Comparison of ENCODE assay signal across 8 cellular contexts in the genomic region with DNA sequence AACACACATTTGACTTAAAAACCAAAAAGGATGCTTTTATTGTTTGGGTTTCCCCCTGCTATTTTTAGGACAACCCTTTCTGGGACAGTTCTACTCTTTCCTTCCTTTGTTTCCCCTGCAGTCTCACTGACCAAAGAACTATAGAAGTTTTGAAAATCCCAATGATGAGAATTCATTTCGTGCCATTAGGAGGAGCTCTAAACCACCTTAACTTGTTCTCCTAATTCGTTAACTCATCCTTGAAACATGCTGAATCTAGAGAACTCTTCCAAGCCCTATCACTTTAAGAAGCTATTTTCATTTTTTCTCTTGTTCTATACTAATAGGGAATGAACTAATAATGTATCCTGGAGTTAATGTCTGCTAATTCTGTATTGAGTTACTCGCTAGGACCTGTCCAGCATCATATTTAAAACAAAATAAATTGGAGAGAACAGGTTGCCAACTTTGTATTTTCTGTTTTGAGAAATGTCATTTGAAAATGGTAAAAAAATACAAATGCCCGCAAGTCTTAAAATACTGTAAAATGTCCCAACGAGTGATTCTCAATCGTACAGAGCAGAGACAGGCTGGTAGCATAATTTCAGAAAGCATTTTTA.
DNase-seq lines count a peak whose midpoint lies in the region; ATAC-seq and TF ChIP-seq lines count a peak whose summit lies in the region.

No MANE protein-coding gene starts in this region.

- no peak overlapping the region for H2AFZ ChIP-seq in SK-N-SH (ENCODE audit: low read depth)
- H2AFZ ChIP-seq in fibroblast of lung (ENCODE audit: low read length) = no peak overlapping the region

- peaks cover 8% of the 10 kb centered on the region for H3F3A ChIP-seq in SK-N-SH (replicated peaks; ENCODE audit: insufficient read depth)

- no peaks in the 10 kb centered on the region for H3K9me2 ChIP-seq in SK-N-SH

- H3K36me3 ChIP-seq in SK-N-SH (replicated peaks in 1 of 2; ENCODE audit: control insufficient read depth in 1 of 2, insufficient read depth in 2 of 2, low read length in 1 of 2) (peaks cover 40 to 59% of the 10 kb centered on the region in 2 experiments), fibroblast of lung (ENCODE audit: control insufficient read depth, insufficient read depth, low read length) (no peaks in the 10 kb centered on the region)

- H3K4me3 Mint-ChIP-seq in neural crest cell = no peak overlapping the region

- H3K4me1 ChIP-seq in SK-N-SH (ENCODE audit: control insufficient read depth in 1 of 2, insufficient read depth in 2 of 2, low read depth in 1 of 2, low read length in 1 of 2) (peaks cover 2 to 4% of the 10 kb centered on the region in 2 experiments; a peak in 2 of 4 replicates), fibroblast of lung (ENCODE audit: control insufficient read depth, extremely low read depth, insufficient read depth, low read length) (no peaks in the 10 kb centered on the region)

- H3K9me3 Mint-ChIP-seq in neural crest cell = no peaks in the 10 kb centered on the region

- POLR2A ChIA-PET in SK-N-SH (lab: Yijun Ruan, JAX) = no interaction called here

- no peak overlapping the region for H3K4me3 ChIP-seq in Jurkat, Clone E6-1 (ENCODE audit: low read length)
- H3K4me3 ChIP-seq in SK-N-SH (ENCODE audit: low read depth in 2 of 2, low read length in 1 of 2) (no peak overlapping the region), fibroblast of lung (replicated peaks in 1 of 4; ENCODE audit: control extremely low read depth in 1 of 4, insufficient read depth in 1 of 4, low read depth in 3 of 4, low read length in 4 of 4) (no peak overlapping the region)

- H3K4me1 Mint-ChIP-seq in neural crest cell = peaks cover 5% of the 10 kb centered on the region

- no peaks in the 10 kb centered on the region for H3K79me2 ChIP-seq in SK-N-SH (ENCODE audit: insufficient read depth)
- no peaks in the 10 kb centered on the region for H3K79me2 ChIP-seq in fibroblast of lung (ENCODE audit: control insufficient read depth, insufficient read depth, low read length)

- H3K4me2 ChIP-seq in SK-N-SH = no peak overlapping the region
- no peak overlapping the region for H3K4me2 ChIP-seq in fibroblast of lung (ENCODE audit: extremely low read depth, insufficient read depth, low read length)

- no peak overlapping the region for H3K9ac ChIP-seq in SK-N-SH
- no peak overlapping the region for H3K9ac ChIP-seq in fibroblast of lung (ENCODE audit: insufficient read depth, low read length)

- peak; percentile 86 for TF ChIP-seq RAD21 in SK-N-SH (IDR thresholded peaks at IDR 0.05; ENCODE audit: low read length)

- 67% methylated on average over 6 of the region's 6 CpGs for WGBS in SK-N-SH (ENCODE audit: low lambda C conversion rate)

- ATAC-seq in GM19023 (IDR thresholded peaks at IDR 0.05; ENCODE audit: unreplicated experiment) (no peak), HG03442 (IDR thresholded peaks at IDR 0.05; ENCODE audit: unreplicated experiment) (no peak)

- TF ChIP-seq CTCF in SK-N-SH (IDR thresholded peaks at IDR 0.05) (peak; percentile 76), fibroblast of lung (conservative IDR thresholded peaks at IDR 0.05 in 1 of 2, IDR thresholded peaks at IDR 0.05 in 1 of 2; ENCODE audit: low read depth in 1 of 2, low read length in 2 of 2) (peak; percentile 51 to 67), neural crest cell (conservative IDR thresholded peaks at IDR 0.05) (peak; percentile 79)

- H3K9me3 ChIP-seq in SK-N-SH = no peaks in the 10 kb centered on the region
- no peaks in the 10 kb centered on the region for H3K9me3 ChIP-seq in fibroblast of lung (ENCODE audit: control insufficient read depth, insufficient read depth, low read depth, low read length)

- no peaks in the 10 kb centered on the region for H3K27me3 ChIP-seq in SK-N-SH (ENCODE audit: insufficient read depth)
- no peaks in the 10 kb centered on the region for H3K27me3 ChIP-seq in fibroblast of lung (ENCODE audit: control insufficient read depth, insufficient read depth, low read length)

- H4K20me1 ChIP-seq in SK-N-SH (ENCODE audit: insufficient read depth) (no peaks in the 10 kb centered on the region), fibroblast of lung (ENCODE audit: control insufficient read depth, extremely low read depth, insufficient read depth, low read length) (no peaks in the 10 kb centered on the region)

- DNase-seq in EH (ENCODE audit: low read depth) (peak; percentile 67), SK-N-SH (no peak), fibroblast of lung (ENCODE audit: low read depth in 2 of 2) (peak; percentile 54 to 74), neural crest cell (ENCODE audit: low read depth, low spot score) (no peak), activated gamma-delta T cell treated with Interleukin-2 at 50 U/mL for 16 hours (no peak)
- peak; percentile 23 for DNase-seq in Jurkat, Clone E6-1 (ENCODE audit: low read depth, low spot score)

- no peaks in the 10 kb centered on the region for H3K27me3 Mint-ChIP-seq in neural crest cell (ENCODE audit: low read depth)

- peaks cover 5% of the 10 kb centered on the region for H3K36me3 Mint-ChIP-seq in neural crest cell (ENCODE audit: low read depth)

- no peak overlapping the region for H3K27ac Mint-ChIP-seq in neural crest cell (ENCODE audit: unreplicated experiment)

- H3K27ac ChIP-seq in SK-N-SH (ENCODE audit: low read depth in 2 of 2, low read length in 1 of 2) (no peak overlapping the region), fibroblast of lung (ENCODE audit: insufficient read depth, low read length) (no peak overlapping the region)

- CTCF ChIA-PET in SK-N-SH (lab: Yijun Ruan, JAX) = interaction anchor here (0.6 to 3.7 kb wide), 54 partner anchors 9 to 677 kb away, joined by 3 to 31 read pairs (median 4); a partner anchor contains a TSS

- TF ChIP-seq EP300 in SK-N-SH (IDR thresholded peaks at IDR 0.05; ENCODE audit: borderline replicate concordance in 1 of 2, low read depth in 1 of 2, low read length in 1 of 2) = no peak

TF ChIP-seq in SK-N-SH, 30 proteins besides CTCF, POLR2A, EP300 and RAD21:
- TF ChIP-seq FOXJ3 (CRISPR knock-in tag; IDR thresholded peaks at IDR 0.05) (no peak), FOSL2 (IDR thresholded peaks at IDR 0.05; ENCODE audit: borderline replicate concordance, low read depth) (peak; percentile 14; the same call in 1 of the 2 replicates), RXRA (IDR thresholded peaks at IDR 0.05; ENCODE audit: borderline replicate concordance, low read depth) (no peak), GATA2 (CRISPR knock-in tag; IDR thresholded peaks at IDR 0.05) (no peak), POLR2AphosphoS5 (IDR thresholded peaks at IDR 0.05; ENCODE audit: low read depth, low read length) (no peak), SMC3 (IDR thresholded peaks at IDR 0.05; ENCODE audit: low read depth, low read length) (peak; percentile 71), FOXM1 (IDR thresholded peaks at IDR 0.05; ENCODE audit: low read depth) (no peak), EZH2phosphoT487 (IDR thresholded peaks at IDR 0.05; ENCODE audit: borderline replicate concordance, low read depth) (no peak)
- TF ChIP-seq, protein P1, sequence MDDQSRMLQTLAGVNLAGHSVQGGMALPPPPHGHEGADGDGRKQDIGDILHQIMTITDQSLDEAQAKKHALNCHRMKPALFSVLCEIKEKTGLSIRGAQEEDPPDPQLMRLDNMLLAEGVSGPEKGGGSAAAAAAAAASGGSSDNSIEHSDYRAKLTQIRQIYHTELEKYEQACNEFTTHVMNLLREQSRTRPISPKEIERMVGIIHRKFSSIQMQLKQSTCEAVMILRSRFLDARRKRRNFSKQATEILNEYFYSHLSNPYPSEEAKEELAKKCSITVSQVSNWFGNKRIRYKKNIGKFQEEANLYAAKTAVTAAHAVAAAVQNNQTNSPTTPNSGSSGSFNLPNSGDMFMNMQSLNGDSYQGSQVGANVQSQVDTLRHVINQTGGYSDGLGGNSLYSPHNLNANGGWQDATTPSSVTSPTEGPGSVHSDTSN (IDR thresholded peaks at IDR 0.05) = no peak
- TF ChIP-seq, protein P2, sequence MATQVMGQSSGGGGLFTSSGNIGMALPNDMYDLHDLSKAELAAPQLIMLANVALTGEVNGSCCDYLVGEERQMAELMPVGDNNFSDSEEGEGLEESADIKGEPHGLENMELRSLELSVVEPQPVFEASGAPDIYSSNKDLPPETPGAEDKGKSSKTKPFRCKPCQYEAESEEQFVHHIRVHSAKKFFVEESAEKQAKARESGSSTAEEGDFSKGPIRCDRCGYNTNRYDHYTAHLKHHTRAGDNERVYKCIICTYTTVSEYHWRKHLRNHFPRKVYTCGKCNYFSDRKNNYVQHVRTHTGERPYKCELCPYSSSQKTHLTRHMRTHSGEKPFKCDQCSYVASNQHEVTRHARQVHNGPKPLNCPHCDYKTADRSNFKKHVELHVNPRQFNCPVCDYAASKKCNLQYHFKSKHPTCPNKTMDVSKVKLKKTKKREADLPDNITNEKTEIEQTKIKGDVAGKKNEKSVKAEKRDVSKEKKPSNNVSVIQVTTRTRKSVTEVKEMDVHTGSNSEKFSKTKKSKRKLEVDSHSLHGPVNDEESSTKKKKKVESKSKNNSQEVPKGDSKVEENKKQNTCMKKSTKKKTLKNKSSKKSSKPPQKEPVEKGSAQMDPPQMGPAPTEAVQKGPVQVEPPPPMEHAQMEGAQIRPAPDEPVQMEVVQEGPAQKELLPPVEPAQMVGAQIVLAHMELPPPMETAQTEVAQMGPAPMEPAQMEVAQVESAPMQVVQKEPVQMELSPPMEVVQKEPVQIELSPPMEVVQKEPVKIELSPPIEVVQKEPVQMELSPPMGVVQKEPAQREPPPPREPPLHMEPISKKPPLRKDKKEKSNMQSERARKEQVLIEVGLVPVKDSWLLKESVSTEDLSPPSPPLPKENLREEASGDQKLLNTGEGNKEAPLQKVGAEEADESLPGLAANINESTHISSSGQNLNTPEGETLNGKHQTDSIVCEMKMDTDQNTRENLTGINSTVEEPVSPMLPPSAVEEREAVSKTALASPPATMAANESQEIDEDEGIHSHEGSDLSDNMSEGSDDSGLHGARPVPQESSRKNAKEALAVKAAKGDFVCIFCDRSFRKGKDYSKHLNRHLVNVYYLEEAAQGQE (IDR thresholded peaks at IDR 0.05; ENCODE audit: low read depth, low read length) = no peak
TF ChIP-seq in SK-N-SH: peak in this region for 2.

Comparison
In these comparisons a context has a peak if more than half of its experiments do, and no peak if none do; other contexts are left out.
1. DNase-seq: peak in EH (single experiment), Jurkat, Clone E6-1 (single experiment) and fibroblast of lung (2 of 2); none in SK-N-SH (single experiment), neural crest cell (single experiment) and activated gamma-delta T cell treated with Interleukin-2 at 50 U/mL for 16 hours (single experiment).
2. Peak in every context shown above with its lines, with median percentiles within 50 percentile points of each other: CTCF ChIP-seq.